ENCODE assay signal across 24 cellular contexts in the genomic region with DNA sequence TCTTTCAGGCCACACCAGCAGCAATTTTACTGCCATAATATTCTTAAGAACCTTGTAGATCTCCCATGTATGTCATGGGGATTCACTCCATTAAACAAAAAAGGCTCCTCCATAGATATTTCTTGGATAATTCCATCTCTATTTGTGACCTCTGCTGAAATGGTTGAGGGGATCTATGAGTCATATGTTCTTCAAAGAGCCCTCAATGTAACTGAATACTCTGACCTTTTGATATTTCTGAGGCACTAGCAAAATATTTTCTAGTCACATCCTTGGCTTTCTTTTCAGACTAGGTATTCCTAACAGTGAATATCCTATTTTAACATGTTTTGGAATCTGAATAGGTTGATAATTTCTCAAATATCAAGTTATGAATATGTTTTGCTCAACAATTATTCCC. TPM values are rescaled to one million over a fixed set of nuclear protein-coding genes. Genes with fewer than 3 reads are reported as not detected.
DNase-seq lines count a peak whose midpoint lies in the region; ATAC-seq and TF ChIP-seq lines count a peak whose summit lies in the region.
"Had no signal": no experiment of that assay in that cellular context is flagged by ENCODE, and none has a peak within 500 bp of the region (broad histone marks: within the 10 kb centered on the region; RNA-seq: fewer than 3 reads in every experiment).

No MANE protein-coding gene starts in this region.

- H3K9me3 Mint-ChIP-seq in activated naive CD4-positive, alpha-beta T cell treated with anti-CD3 and anti-CD28 coated beads for 36 hours, result peaks cover 7% of the 10 kb centered on the region
- H3K9me3 Mint-ChIP-seq in activated naive CD8-positive, alpha-beta T cell treated with anti-CD3 and anti-CD28 coated beads for 36 hours, result peaks cover 32% of the 10 kb centered on the region
- H3K9me3 Mint-ChIP-seq in stimulated activated naive CD8-positive, alpha-beta T cell treated with anti-CD3 and anti-CD28 coated beads, Interleukin-15, amount 100 ng/mL, for 72 hours, result peaks cover 10 to 23% of the 10 kb centered on the region in 2 donors

- intact Hi-C loops in activated naive CD4-positive, alpha-beta T cell treated with anti-CD3 and anti-CD28 coated beads for 36 hours (cut with micrococcal nuclease), result loop anchor here (1.0 kb wide), 1 partner anchor 22 kb away; no protein-coding TSS in a partner anchor
- intact Hi-C loops in Right ventricle myocardium superior (cut with DNase I), result no loop called here

- no peak for TF ChIP-seq EP300 in tibial nerve (IDR thresholded peaks at IDR 0.05)

- DNase-seq in activated naive CD4-positive, alpha-beta T cell treated with anti-CD3 and anti-CD28 coated beads for 36 hours, result no peak
- no peak for DNase-seq in activated naive CD4-positive, alpha-beta T cell treated with anti-CD3 and anti-CD28 coated beads, Interleukin-2, amount 50 U/mL, for 16 hours
- DNase-seq in SW480 (ENCODE audit: low spot score), result peak; percentile 17
- DNase-seq in activated naive CD8-positive, alpha-beta T cell treated with anti-CD3 and anti-CD28 coated beads for 36 hours, result no peak
- no peak for DNase-seq in stimulated activated naive CD8-positive, alpha-beta T cell treated with anti-CD3 and anti-CD28 coated beads, Interleukin-15, amount 100 ng/mL, for 72 hours
- no peak for DNase-seq in tibial nerve (ENCODE audit: low spot score in 2 of 2)
- no peak for DNase-seq in Right ventricle myocardium superior
- DNase-seq: BE2C; Caco-2; DMS 273 treated with DMSO at 0.1 percent for 48 hours; HCEC 1CT; NCI-H1105 treated with DMSO at 0.1 percent for 48 hours; NCI-H2029 treated with DMSO at 0.1 percent for 48 hours; NCI-H226; NCI-H510A treated with DMSO at 0.1 percent for 48 hours; NCI-H748 treated with DMSO at 0.1 percent for 48 hours; NK-92 treated with Interleukin-12 subunit alpha and Interleukin-12 subunit beta, amount 100 ng/mL, for 24 hours; SIG-M5 had no signal

- peaks cover 0 to 6% (median 2%) of the 10 kb centered on the region in 4 donors for H3K4me1 ChIP-seq in tibial nerve
- H3K4me1 ChIP-seq: A549, BE2C, Caco-2 had no signal

- peaks cover 62% of the 10 kb centered on the region for H3K4me1 Mint-ChIP-seq in activated naive CD4-positive, alpha-beta T cell treated with anti-CD3 and anti-CD28 coated beads for 36 hours (ENCODE audit: low read depth)
- H3K4me1 Mint-ChIP-seq in activated naive CD8-positive, alpha-beta T cell treated with anti-CD3 and anti-CD28 coated beads for 36 hours, result peaks cover 61% of the 10 kb centered on the region
- peaks cover 41% of the 10 kb centered on the region for H3K4me1 Mint-ChIP-seq in stimulated activated naive CD8-positive, alpha-beta T cell treated with anti-CD3 and anti-CD28 coated beads, Interleukin-15, amount 100 ng/mL, for 72 hours

- no peaks in the 10 kb centered on the region for H3K36me3 ChIP-seq in tibial nerve
- H3K36me3 ChIP-seq: BE2C had no signal

- H3K27me3 Mint-ChIP-seq in activated naive CD4-positive, alpha-beta T cell treated with anti-CD3 and anti-CD28 coated beads for 36 hours (ENCODE audit: low read depth), result no peaks in the 10 kb centered on the region
- H3K27me3 Mint-ChIP-seq in activated naive CD8-positive, alpha-beta T cell treated with anti-CD3 and anti-CD28 coated beads for 36 hours, result no peaks in the 10 kb centered on the region
- no peaks in the 10 kb centered on the region for H3K27me3 Mint-ChIP-seq in stimulated activated naive CD8-positive, alpha-beta T cell treated with anti-CD3 and anti-CD28 coated beads, Interleukin-15, amount 100 ng/mL, for 72 hours

- peaks cover 0 to 11% of the 10 kb centered on the region in 2 donors for H3K27me3 ChIP-seq in tibial nerve

- CTCF ChIA-PET in activated naive CD4-positive, alpha-beta T cell treated with anti-CD3 and anti-CD28 coated beads for 36 hours (lab: Charles Lee), result interaction anchor here (1.0 to 1.1 kb wide), 2 partner anchors 17 to 94 kb away, joined by 4 read pairs; no protein-coding TSS in a partner anchor

- TF ChIP-seq CTCF in tibial nerve (IDR thresholded peaks at IDR 0.05), result no peak

- no peak overlapping the region for H3K4me3 ChIP-seq in tibial nerve
- H3K4me3 ChIP-seq: A549, GM23338 had no signal

- peak; percentile 50 for ATAC-seq in stimulated activated naive CD8-positive, alpha-beta T cell treated with anti-CD3 and anti-CD28 coated beads, Interleukin-15, amount 100 ng/mL, for 72 hours
- ATAC-seq in GM18505 (IDR thresholded peaks at IDR 0.05; ENCODE audit: unreplicated experiment) (no peak), Right ventricle myocardium superior (ENCODE audit: poor library complexity) (no peak)
- ATAC-seq: A549, GM23338 had no signal

- H3K36me3 Mint-ChIP-seq in activated naive CD4-positive, alpha-beta T cell treated with anti-CD3 and anti-CD28 coated beads for 36 hours (ENCODE audit: low read depth), result peaks cover 40% of the 10 kb centered on the region
- H3K36me3 Mint-ChIP-seq in activated naive CD8-positive, alpha-beta T cell treated with anti-CD3 and anti-CD28 coated beads for 36 hours, result peaks cover 79% of the 10 kb centered on the region

- H3K27ac ChIP-seq in tibial nerve, result no peak overlapping the region
- H3K27ac ChIP-seq: A549, KMS-11, RWPE1 had no signal

- H3K4me3 Mint-ChIP-seq in activated naive CD4-positive, alpha-beta T cell treated with anti-CD3 and anti-CD28 coated beads for 36 hours, result peak overlapping the region; percentile 11
- H3K4me3 Mint-ChIP-seq in activated naive CD8-positive, alpha-beta T cell treated with anti-CD3 and anti-CD28 coated beads for 36 hours, result peak overlapping the region; percentile 76
- peak overlapping the region; percentile 34 to 77 for H3K4me3 Mint-ChIP-seq in stimulated activated naive CD8-positive, alpha-beta T cell treated with anti-CD3 and anti-CD28 coated beads, Interleukin-15, amount 100 ng/mL, for 72 hours
- H3K4me3 Mint-ChIP-seq: GM23338 had no signal

- peaks cover 0 to 3% (median 0%) of the 10 kb centered on the region in 4 donors for H3K9me3 ChIP-seq in tibial nerve
- H3K9me3 ChIP-seq: A549, BE2C, Caco-2 had no signal

- no peak for TF ChIP-seq POLR2A in tibial nerve (IDR thresholded peaks at IDR 0.05)
- no peak for TF ChIP-seq POLR2A in GM18505 (IDR thresholded peaks at IDR 0.05; ENCODE audit: borderline replicate concordance, extremely low read depth, insufficient read depth, insufficient read length)

- H3K27ac Mint-ChIP-seq in activated naive CD4-positive, alpha-beta T cell treated with anti-CD3 and anti-CD28 coated beads for 36 hours, result peak overlapping the region; percentile 85
- peak overlapping the region; percentile 87 for H3K27ac Mint-ChIP-seq in activated naive CD8-positive, alpha-beta T cell treated with anti-CD3 and anti-CD28 coated beads for 36 hours
- H3K27ac Mint-ChIP-seq in stimulated activated naive CD8-positive, alpha-beta T cell treated with anti-CD3 and anti-CD28 coated beads, Interleukin-15, amount 100 ng/mL, for 72 hours, result peak overlapping the region; percentile 30 to 55
- H3K27ac Mint-ChIP-seq: GM23338 had no signal

RNA-seq across cellular contexts. Expression of a gene that starts 6.6 kb away (rescaled TPM):
- total RNA-seq in activated naive CD4-positive, alpha-beta T cell treated with anti-CD3 and anti-CD28 coated beads for 36 hours, result 10 to 100 TPM; 61.9 to 72.2 TPM
- 100 to 1,000 TPM; 120 to 134 TPM for total RNA-seq in activated naive CD8-positive, alpha-beta T cell treated with anti-CD3 and anti-CD28 coated beads for 36 hours
- total RNA-seq in tibial nerve (under 1 TPM in 3 of 4 donors, not detected in 1; 0.22 to 0.90 (median 0.63) TPM), Right ventricle myocardium superior (0.65 TPM)
- total RNA-seq: G401 had no signal

Comparison
In these comparisons a context has a peak if more than half of its experiments do, and no peak if none do; other contexts are left out.
1. H3K4me3 Mint-ChIP-seq: peak in every context shown above with its lines; median percentile 76 in activated naive CD8-positive, alpha-beta T cell treated with anti-CD3 and anti-CD28 coated beads for 36 hours; 56 in stimulated activated naive CD8-positive, alpha-beta T cell treated with anti-CD3 and anti-CD28 coated beads, Interleukin-15, amount 100 ng/mL, for 72 hours; 11 in activated naive CD4-positive, alpha-beta T cell treated with anti-CD3 and anti-CD28 coated beads for 36 hours.
2. RNA of a gene that starts 6.6 kb away (total RNA-seq): 120 to 134 TPM in activated naive CD8-positive, alpha-beta T cell treated with anti-CD3 and anti-CD28 coated beads for 36 hours and 61.9 to 72.2 TPM in activated naive CD4-positive, alpha-beta T cell treated with anti-CD3 and anti-CD28 coated beads for 36 hours; 0.65 TPM in Right ventricle myocardium superior (single experiment) and 0.22 to 0.90 TPM in tibial nerve; every median in the first group is over 10 times any median in the second.
3. Peak in every context shown above with its lines, with median percentiles within 50 percentile points of each other: H3K27ac Mint-ChIP-seq.